In the genomic region with DNA sequence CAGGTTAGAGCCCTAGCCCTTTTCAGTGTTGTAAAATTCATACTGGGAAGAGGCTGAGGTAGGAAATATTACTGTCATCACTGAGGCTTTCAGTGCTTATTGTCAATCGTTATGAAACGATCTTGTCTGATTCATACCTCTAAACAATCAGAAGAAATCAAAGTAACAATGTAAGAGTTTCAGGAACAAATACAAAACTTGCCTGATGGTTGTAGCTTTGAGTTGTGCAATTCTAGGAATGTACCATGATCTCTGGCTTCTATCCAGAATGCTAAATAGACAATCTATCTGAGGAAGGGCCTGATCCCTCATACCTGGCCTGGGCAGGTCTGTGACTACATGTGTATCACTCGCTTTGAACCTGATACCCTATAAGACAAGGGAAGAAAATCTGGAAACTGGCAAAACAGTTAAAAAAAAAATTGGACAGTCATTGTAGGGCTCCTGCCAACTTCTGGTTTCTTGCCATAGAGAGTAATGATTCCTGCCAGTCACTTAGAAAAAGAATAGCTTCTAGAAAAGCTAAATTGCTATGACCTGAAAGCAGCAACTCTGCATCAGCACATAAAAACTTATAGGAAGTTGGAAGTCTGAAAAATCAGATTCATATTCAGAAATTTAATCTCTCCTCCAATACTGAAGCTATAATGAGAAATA, we compare ENCODE assay signal across 13 cellular contexts.
DNase-seq lines count a peak whose midpoint lies in the region; TF ChIP-seq lines count a peak whose summit lies in the region.
"Had no signal": no experiment of that assay in that cellular context is flagged by ENCODE, and none has a peak within 500 bp of the region (broad histone marks: within the 10 kb centered on the region; RNA-seq: fewer than 3 reads in every experiment).

No MANE protein-coding gene starts in this region.

- no peaks in the 10 kb centered on the region for H3K9me3 Mint-ChIP-seq in chondrocyte (ENCODE audit: low read depth)

- H3K4me3 ChIP-seq in ACC112 (ENCODE audit: low read depth, low read length) (peak overlapping the region; percentile 44; the same call in 1 of the 2 replicates), liver (ENCODE audit: low read depth in 1 of 3, low read length in 3 of 3) (peak overlapping the region in 1 of 3 donors; percentile 34), H7 (ENCODE audit: insufficient read depth, low read depth, low read length) (no peak overlapping the region)
- H3K4me3 ChIP-seq: body of pancreas, K562, lower lobe of right lung, transverse colon had no signal

- no peak overlapping the region for H3K4me3 Mint-ChIP-seq in chondrocyte (ENCODE audit: unreplicated experiment)

- peaks cover 16% of the 10 kb centered on the region for H3K4me1 ChIP-seq in ACC112 (ENCODE audit: control insufficient read depth, insufficient read depth, low read length, unreplicated experiment)
- H3K4me1 ChIP-seq in liver (ENCODE audit: control insufficient read depth in 4 of 4, insufficient read depth in 4 of 4, low read length in 3 of 4) = peaks cover 6 to 41% (median 23%) of the 10 kb centered on the region in 4 donors

- no peak overlapping the region for H3K9ac ChIP-seq in liver (ENCODE audit: low read depth in 1 of 2, low read length in 2 of 2)

- H3K79me2 ChIP-seq in ACC112 (ENCODE audit: control insufficient read depth, insufficient read depth, low read length, unreplicated experiment) = no peaks in the 10 kb centered on the region

- H3K27me3 ChIP-seq in ACC112 (ENCODE audit: insufficient read depth, low read length) (no peaks in the 10 kb centered on the region), liver (ENCODE audit: control insufficient read depth in 4 of 4, insufficient read depth in 4 of 4, low read length in 3 of 4) (no peaks in the 10 kb centered on the region), H7 (ENCODE audit: control insufficient read depth, insufficient read depth, low read length) (no peaks in the 10 kb centered on the region)
- H3K27me3 ChIP-seq: body of pancreas, transverse colon had no signal

- no peaks in the 10 kb centered on the region for H3K36me3 ChIP-seq in ACC112 (ENCODE audit: insufficient read depth, low read length)
- no peaks in the 10 kb centered on the region for H3K36me3 ChIP-seq in liver (ENCODE audit: control insufficient read depth in 4 of 4, insufficient read depth in 3 of 4, low read depth in 1 of 4, low read length in 3 of 4)
- no peaks in the 10 kb centered on the region for H3K36me3 ChIP-seq in H7 (replicated peaks; ENCODE audit: control insufficient read depth, insufficient read depth, low read length)
- H3K36me3 ChIP-seq: lower lobe of right lung, transverse colon had no signal

- no peaks in the 10 kb centered on the region for H3K36me3 Mint-ChIP-seq in chondrocyte (ENCODE audit: low read depth)

- 23% methylated on average over 3 of the region's 3 CpGs for WGBS in liver

- TF ChIP-seq RAD21 in liver (IDR thresholded peaks at IDR 0.05) = no peak

- peak overlapping the region; percentile 58 for H3K27ac Mint-ChIP-seq in chondrocyte (ENCODE audit: unreplicated experiment)

- no peaks in the 10 kb centered on the region for H3K27me3 Mint-ChIP-seq in chondrocyte (ENCODE audit: low read depth)

- TF ChIP-seq CTCF in chondrocyte (IDR thresholded peaks at IDR 0.05) (no peak), liver (IDR thresholded peaks at IDR 0.05; ENCODE audit: low read depth, low read length, missing input control) (no peak)

- H2AFZ ChIP-seq in ACC112 (ENCODE audit: low read length, unreplicated experiment) = no peak overlapping the region

- H3K27ac ChIP-seq in ACC112 (ENCODE audit: low read depth, low read length) = peak overlapping the region; percentile 11
- H3K27ac ChIP-seq in liver (ENCODE audit: low read depth in 1 of 2, low read length in 2 of 2) = peak overlapping the region; percentile 4 to 51
- H3K27ac ChIP-seq: lower lobe of right lung, transverse colon had no signal

- DNase-seq in LHCN-M2 (ENCODE audit: low read depth) (peak; percentile 27), chondrocyte (ENCODE audit: low spot score) (no peak), SIG-M5 treated with dmso at 0.1 percent for 504 hours (lab: John Stamatoyannopoulos, UW; ENCODE audit: unreplicated experiment) (no peak), H7 (no peak), retina (no peak)
- no peak for DNase-seq in stimulated activated CD8-positive, alpha-beta memory T cell treated with anti-CD3 and anti-CD28 coated beads, Interleukin-4, amount 100 ng/mL, for 48 hours
- DNase-seq: activated CD8-positive, alpha-beta memory T cell treated with anti-CD3 and anti-CD28 coated beads, Interleukin-2, amount 50 U/mL, for 4 hours; body of pancreas; lower lobe of right lung; transverse colon had no signal

- H3K9me3 ChIP-seq in liver (ENCODE audit: control insufficient read depth in 4 of 4, low read length in 3 of 4) = no peaks in the 10 kb centered on the region
- H3K9me3 ChIP-seq: body of pancreas, lower lobe of right lung, transverse colon had no signal

- peaks cover 14% of the 10 kb centered on the region for H3K4me1 Mint-ChIP-seq in chondrocyte (ENCODE audit: low read depth)

TF ChIP-seq in liver, 16 proteins besides CTCF, POLR2A, EP300 and RAD21:
- TF ChIP-seq HNF4A (conservative IDR thresholded peaks at IDR 0.05) (peak in 1 of 2 donors; percentile 64), HNF4G (IDR thresholded peaks at IDR 0.05) (peak; percentile 44), TAF1 (conservative IDR thresholded peaks at IDR 0.05) (peak; percentile 54), RXRA (IDR thresholded peaks at IDR 0.05) (peak in 1 of 2 donors; percentile 42), SP1 (IDR thresholded peaks at IDR 0.05) (no peak), FOXA1 (IDR thresholded peaks at IDR 0.05) (no peak), EGR1 (IDR thresholded peaks at IDR 0.05; ENCODE audit: low read depth in 2 of 2) (no peak), GABPA (IDR thresholded peaks at IDR 0.05 in 1 of 2, conservative IDR thresholded peaks at IDR 0.05 in 1 of 2) (no peak), JUND (IDR thresholded peaks at IDR 0.05) (peak in 1 of 2 donors; percentile 7)
- TF ChIP-seq, protein P1, sequence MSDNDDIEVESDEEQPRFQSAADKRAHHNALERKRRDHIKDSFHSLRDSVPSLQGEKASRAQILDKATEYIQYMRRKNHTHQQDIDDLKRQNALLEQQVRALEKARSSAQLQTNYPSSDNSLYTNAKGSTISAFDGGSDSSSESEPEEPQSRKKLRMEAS (IDR thresholded peaks at IDR 0.05) = no peak
- TF ChIP-seq, protein P2, sequence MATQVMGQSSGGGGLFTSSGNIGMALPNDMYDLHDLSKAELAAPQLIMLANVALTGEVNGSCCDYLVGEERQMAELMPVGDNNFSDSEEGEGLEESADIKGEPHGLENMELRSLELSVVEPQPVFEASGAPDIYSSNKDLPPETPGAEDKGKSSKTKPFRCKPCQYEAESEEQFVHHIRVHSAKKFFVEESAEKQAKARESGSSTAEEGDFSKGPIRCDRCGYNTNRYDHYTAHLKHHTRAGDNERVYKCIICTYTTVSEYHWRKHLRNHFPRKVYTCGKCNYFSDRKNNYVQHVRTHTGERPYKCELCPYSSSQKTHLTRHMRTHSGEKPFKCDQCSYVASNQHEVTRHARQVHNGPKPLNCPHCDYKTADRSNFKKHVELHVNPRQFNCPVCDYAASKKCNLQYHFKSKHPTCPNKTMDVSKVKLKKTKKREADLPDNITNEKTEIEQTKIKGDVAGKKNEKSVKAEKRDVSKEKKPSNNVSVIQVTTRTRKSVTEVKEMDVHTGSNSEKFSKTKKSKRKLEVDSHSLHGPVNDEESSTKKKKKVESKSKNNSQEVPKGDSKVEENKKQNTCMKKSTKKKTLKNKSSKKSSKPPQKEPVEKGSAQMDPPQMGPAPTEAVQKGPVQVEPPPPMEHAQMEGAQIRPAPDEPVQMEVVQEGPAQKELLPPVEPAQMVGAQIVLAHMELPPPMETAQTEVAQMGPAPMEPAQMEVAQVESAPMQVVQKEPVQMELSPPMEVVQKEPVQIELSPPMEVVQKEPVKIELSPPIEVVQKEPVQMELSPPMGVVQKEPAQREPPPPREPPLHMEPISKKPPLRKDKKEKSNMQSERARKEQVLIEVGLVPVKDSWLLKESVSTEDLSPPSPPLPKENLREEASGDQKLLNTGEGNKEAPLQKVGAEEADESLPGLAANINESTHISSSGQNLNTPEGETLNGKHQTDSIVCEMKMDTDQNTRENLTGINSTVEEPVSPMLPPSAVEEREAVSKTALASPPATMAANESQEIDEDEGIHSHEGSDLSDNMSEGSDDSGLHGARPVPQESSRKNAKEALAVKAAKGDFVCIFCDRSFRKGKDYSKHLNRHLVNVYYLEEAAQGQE (IDR thresholded peaks at IDR 0.05) = no peak
- TF ChIP-seq, protein P3, sequence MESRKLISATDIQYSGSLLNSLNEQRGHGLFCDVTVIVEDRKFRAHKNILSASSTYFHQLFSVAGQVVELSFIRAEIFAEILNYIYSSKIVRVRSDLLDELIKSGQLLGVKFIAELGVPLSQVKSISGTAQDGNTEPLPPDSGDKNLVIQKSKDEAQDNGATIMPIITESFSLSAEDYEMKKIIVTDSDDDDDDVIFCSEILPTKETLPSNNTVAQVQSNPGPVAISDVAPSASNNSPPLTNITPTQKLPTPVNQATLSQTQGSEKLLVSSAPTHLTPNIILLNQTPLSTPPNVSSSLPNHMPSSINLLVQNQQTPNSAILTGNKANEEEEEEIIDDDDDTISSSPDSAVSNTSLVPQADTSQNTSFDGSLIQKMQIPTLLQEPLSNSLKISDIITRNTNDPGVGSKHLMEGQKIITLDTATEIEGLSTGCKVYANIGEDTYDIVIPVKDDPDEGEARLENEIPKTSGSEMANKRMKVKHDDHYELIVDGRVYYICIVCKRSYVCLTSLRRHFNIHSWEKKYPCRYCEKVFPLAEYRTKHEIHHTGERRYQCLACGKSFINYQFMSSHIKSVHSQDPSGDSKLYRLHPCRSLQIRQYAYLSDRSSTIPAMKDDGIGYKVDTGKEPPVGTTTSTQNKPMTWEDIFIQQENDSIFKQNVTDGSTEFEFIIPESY (IDR thresholded peaks at IDR 0.05) = no peak
